ENCODE assay signal across 2 cellular contexts in genomic region chr16:15996432-15997109, GRCh38.
TF ChIP-seq lines count a peak whose summit lies in the region.

No MANE protein-coding gene starts in this region.

TF ChIP-seq in K562, 482 proteins besides CTCF, POLR2A, EP300 and RAD21 (continued from another document and continues in another):
- TF ChIP-seq CLOCK (CRISPR knock-in tag; IDR thresholded peaks at IDR 0.05; ENCODE audit: borderline replicate concordance): no peak
- peak; percentile 19; the same call in 1 of the 2 replicates for TF ChIP-seq CTBP1 (IDR thresholded peaks at IDR 0.05; ENCODE audit: borderline replicate concordance)
- no peak for TF ChIP-seq ATF2 (CRISPR knock-in tag; IDR thresholded peaks at IDR 0.05)
- no peak for TF ChIP-seq SMARCC2 (IDR thresholded peaks at IDR 0.05; ENCODE audit: low read depth)
- TF ChIP-seq FOXK2 (conservative IDR thresholded peaks at IDR 0.05 in 1 of 2, IDR thresholded peaks at IDR 0.05 in 1 of 2; ENCODE audit: low read depth in 2 of 2): no peak
- no peak for TF ChIP-seq ZBTB40 (IDR thresholded peaks at IDR 0.05)
- TF ChIP-seq ZBTB40 (CRISPR knock-in tag; IDR thresholded peaks at IDR 0.05): no peak
- no peak for TF ChIP-seq ERF (CRISPR knock-in tag; IDR thresholded peaks at IDR 0.05)
- no peak for TF ChIP-seq SUPT5H (IDR thresholded peaks at IDR 0.05)
- no peak for TF ChIP-seq TSC22D4 (tag; IDR thresholded peaks at IDR 0.05)
- TF ChIP-seq XRCC4 (IDR thresholded peaks at IDR 0.05; ENCODE audit: extremely low read depth, insufficient read depth, insufficient read length): no peak
- no peak for TF ChIP-seq FIP1L1 (IDR thresholded peaks at IDR 0.05; ENCODE audit: low read depth, low read length, poor library complexity, severe bottlenecking)
- TF ChIP-seq DIDO1 (tag; IDR thresholded peaks at IDR 0.05; ENCODE audit: low read depth): no peak

TF ChIP-seq in HepG2, 621 proteins besides CTCF, POLR2A, EP300 and RAD21 (continued from another document and continues in another):
- TF ChIP-seq YEATS2 (CRISPR knock-in tag; IDR thresholded peaks at IDR 0.05; ENCODE audit: borderline replicate concordance): peak; percentile 76; the same call in 1 of the 2 replicates
- TF ChIP-seq CHD2 (IDR thresholded peaks at IDR 0.05; ENCODE audit: low read depth, low read length): no peak
- TF ChIP-seq AGO1 (IDR thresholded peaks at IDR 0.05; ENCODE audit: low read depth, low read length, poor library complexity, severe bottlenecking): no peak
- TF ChIP-seq ZMAT5 (CRISPR knock-in tag; IDR thresholded peaks at IDR 0.05; ENCODE audit: borderline replicate concordance, low read depth): no peak
- no peak for TF ChIP-seq ZNF629 (CRISPR knock-in tag; conservative IDR thresholded peaks at IDR 0.05)
- peak; percentile 66 for TF ChIP-seq STAG1 (CRISPR knock-in tag; IDR thresholded peaks at IDR 0.05)
- no peak for TF ChIP-seq SNAPC5 (CRISPR knock-in tag; IDR thresholded peaks at IDR 0.05; ENCODE audit: borderline replicate concordance)
- TF ChIP-seq CREB1 (IDR thresholded peaks at IDR 0.05): peak; percentile 84
- 0 out of 2 replicates have a peak, but pooled peaks have one; percentile 26 for TF ChIP-seq CREB1 (CRISPR knock-in tag; IDR thresholded peaks at IDR 0.05)
- peak; percentile 86 for TF ChIP-seq NCOA2 (CRISPR knock-in tag; IDR thresholded peaks at IDR 0.05)
- TF ChIP-seq SP1 (IDR thresholded peaks at IDR 0.05): no peak
- no peak; the same call in 1 of the 2 replicates for TF ChIP-seq SP1 (CRISPR knock-in tag; IDR thresholded peaks at IDR 0.05)
- no peak for TF ChIP-seq ETS1 (CRISPR knock-in tag; IDR thresholded peaks at IDR 0.05)
- TF ChIP-seq DMAP1 (CRISPR knock-in tag; IDR thresholded peaks at IDR 0.05): peak; percentile 64; the same call in 1 of the 2 replicates
- no peak for TF ChIP-seq ZNF24 (IDR thresholded peaks at IDR 0.05)
- TF ChIP-seq ELF3 (CRISPR knock-in tag; IDR thresholded peaks at IDR 0.05): peak; percentile 98
- TF ChIP-seq ZNF772 (CRISPR knock-in tag; IDR thresholded peaks at IDR 0.05): peak; percentile 46; the same call in 1 of the 2 replicates
- TF ChIP-seq HMG20B (CRISPR knock-in tag; conservative IDR thresholded peaks at IDR 0.05): peak; percentile 74
- no peak for TF ChIP-seq CHCHD3 (CRISPR knock-in tag; IDR thresholded peaks at IDR 0.05)
- TF ChIP-seq KDM5B (CRISPR knock-in tag; IDR thresholded peaks at IDR 0.05; ENCODE audit: borderline replicate concordance): peak; percentile 66; the same call in 1 of the 2 replicates
- TF ChIP-seq PLRG1 (conservative IDR thresholded peaks at IDR 0.05): no peak
- no peak for TF ChIP-seq ZNF879 (CRISPR knock-in tag; IDR thresholded peaks at IDR 0.05)
- no peak for TF ChIP-seq GZF1 (CRISPR knock-in tag; IDR thresholded peaks at IDR 0.05)
- TF ChIP-seq ARNT2 (CRISPR knock-in tag; IDR thresholded peaks at IDR 0.05; ENCODE audit: low read depth): peak; percentile 66; the same call in 1 of the 2 replicates
- TF ChIP-seq ZNF746 (CRISPR knock-in tag; IDR thresholded peaks at IDR 0.05): peak; percentile 24; the same call in 1 of the 2 replicates
- peak; percentile 81 for TF ChIP-seq ZBTB43 (CRISPR knock-in tag; conservative IDR thresholded peaks at IDR 0.05)
- no peak for TF ChIP-seq ZNF781 (CRISPR knock-in tag; IDR thresholded peaks at IDR 0.05; ENCODE audit: borderline replicate concordance, not compliant biosample characterization)
- no peak for TF ChIP-seq ZNF432 (CRISPR knock-in tag; IDR thresholded peaks at IDR 0.05; ENCODE audit: borderline replicate concordance)
- TF ChIP-seq SSRP1 (CRISPR knock-in tag; IDR thresholded peaks at IDR 0.05): peak; percentile 82; the same call in 1 of the 2 replicates
- TF ChIP-seq ZNF207 (IDR thresholded peaks at IDR 0.05; ENCODE audit: borderline replicate concordance): no peak
- TF ChIP-seq NPAS2 (CRISPR knock-in tag; IDR thresholded peaks at IDR 0.05; ENCODE audit: borderline replicate concordance): no peak
- peak; percentile 78; the same call in 1 of the 2 replicates for TF ChIP-seq ZBTB20 (CRISPR knock-in tag; IDR thresholded peaks at IDR 0.05; ENCODE audit: borderline replicate concordance, low read depth)
- peak; percentile 84 for TF ChIP-seq ZSCAN9 (CRISPR knock-in tag; IDR thresholded peaks at IDR 0.05; ENCODE audit: borderline replicate concordance)
- TF ChIP-seq ATF1 (CRISPR knock-in tag; IDR thresholded peaks at IDR 0.05): no peak
- TF ChIP-seq NFYC (CRISPR knock-in tag; IDR thresholded peaks at IDR 0.05): no peak
- TF ChIP-seq ZBTB34 (CRISPR knock-in tag; IDR thresholded peaks at IDR 0.05): peak; percentile 56; the same call in 1 of the 2 replicates
- no peak for TF ChIP-seq ZNF253 (CRISPR knock-in tag; IDR thresholded peaks at IDR 0.05; ENCODE audit: borderline replicate concordance)
- peak; percentile 83 for TF ChIP-seq IRF2 (CRISPR knock-in tag; IDR thresholded peaks at IDR 0.05)
- no peak for TF ChIP-seq STAT5B (CRISPR knock-in tag; IDR thresholded peaks at IDR 0.05)
- TF ChIP-seq ZMYM2 (CRISPR knock-in tag; IDR thresholded peaks at IDR 0.05): peak; percentile 65; the same call in 1 of the 2 replicates
- peak; percentile 12; the same call in 1 of the 2 replicates for TF ChIP-seq SIX1 (CRISPR knock-in tag; IDR thresholded peaks at IDR 0.05; ENCODE audit: borderline replicate concordance)
- peak; percentile 60; the same call in 1 of the 2 replicates for TF ChIP-seq MXD4 (CRISPR knock-in tag; IDR thresholded peaks at IDR 0.05)
- 0 out of 2 replicates have a peak, but pooled peaks have one; percentile 64 for TF ChIP-seq IRX3 (CRISPR knock-in tag; IDR thresholded peaks at IDR 0.05; ENCODE audit: borderline replicate concordance, low read depth)
- TF ChIP-seq FOXC1 (CRISPR knock-in tag; IDR thresholded peaks at IDR 0.05; ENCODE audit: borderline replicate concordance): no peak
- TF ChIP-seq ATF2 (CRISPR knock-in tag; IDR thresholded peaks at IDR 0.05): peak; percentile 100
- no peak for TF ChIP-seq ZNF749 (CRISPR knock-in tag; IDR thresholded peaks at IDR 0.05; ENCODE audit: borderline replicate concordance)
- peak in 1 of 2 experiments; percentile 79; a peak in 2 of 4 replicates for TF ChIP-seq KLF16 (CRISPR knock-in tag; IDR thresholded peaks at IDR 0.05)
- no peak for TF ChIP-seq PBX3 (CRISPR knock-in tag; IDR thresholded peaks at IDR 0.05; ENCODE audit: borderline replicate concordance)
- no peak; the same call in 1 of the 2 replicates for TF ChIP-seq ZBTB21 (CRISPR knock-in tag; IDR thresholded peaks at IDR 0.05)
- TF ChIP-seq RFXAP (CRISPR knock-in tag; IDR thresholded peaks at IDR 0.05; ENCODE audit: borderline replicate concordance): no peak; the same call in 1 of the 2 replicates
- no peak for TF ChIP-seq ZNF446 (CRISPR knock-in tag; IDR thresholded peaks at IDR 0.05)
- peak; percentile 37; the same call in 1 of the 2 replicates for TF ChIP-seq TFDP1 (CRISPR knock-in tag; IDR thresholded peaks at IDR 0.05; ENCODE audit: borderline replicate concordance)
- TF ChIP-seq CEBPZ (IDR thresholded peaks at IDR 0.05; ENCODE audit: low read length): no peak
- no peak for TF ChIP-seq ZNF670 (CRISPR knock-in tag; IDR thresholded peaks at IDR 0.05; ENCODE audit: borderline replicate concordance)
- TF ChIP-seq ZBTB3 (CRISPR knock-in tag; IDR thresholded peaks at IDR 0.05; ENCODE audit: borderline replicate concordance, low read depth): no peak
- TF ChIP-seq ZNF274 (CRISPR knock-in tag; IDR thresholded peaks at IDR 0.05): 0 out of 2 replicates have a peak, but pooled peaks have one; percentile 26
- TF ChIP-seq HNF4G (IDR thresholded peaks at IDR 0.05; ENCODE audit: borderline replicate concordance, low read depth, low read length): peak; percentile 69
- TF ChIP-seq HNF4G (CRISPR knock-in tag; IDR thresholded peaks at IDR 0.05; ENCODE audit: borderline replicate concordance, low read depth): peak; percentile 75; the same call in 1 of the 2 replicates
- no peak for TF ChIP-seq ZNF468 (CRISPR knock-in tag; IDR thresholded peaks at IDR 0.05)
- TF ChIP-seq ZNF329 (CRISPR knock-in tag; IDR thresholded peaks at IDR 0.05; ENCODE audit: low read depth): no peak
- peak; percentile 38; the same call in 1 of the 2 replicates for TF ChIP-seq GABPB1 (CRISPR knock-in tag; IDR thresholded peaks at IDR 0.05)
